ENCODE assay signal across 8 cellular contexts in genomic region chr12:6943719-6944380, GRCh38. TPM values are rescaled to one million over a fixed set of nuclear protein-coding genes. Genes with fewer than 3 reads are reported as not detected.
DNase-seq lines count a peak whose midpoint lies in the region; ATAC-seq and TF ChIP-seq lines count a peak whose summit lies in the region.

Gene C12orf57 (plus strand): TSS chr12:6944022. CDS start chr12:6944122, 100 bp downstream.
Gene RNU7-1 (plus strand): TSS chr12:6943816.

- peaks cover 9% of the 10 kb centered on the region; the same call in 1 of the 2 replicates for H3K36me3 ChIP-seq in iPS DF 6.9 (ENCODE audit: control insufficient read depth, insufficient read depth, low read length)

- H3K27me3 ChIP-seq in iPS DF 6.9 (ENCODE audit: control insufficient read depth, insufficient read depth, low read length) = no peaks in the 10 kb centered on the region

- DNase-seq in NCI-H2029 treated with DMSO at 0.1 percent for 48 hours (lab: John Stamatoyannopoulos, UW) (peak; percentile 98), T-helper 9 cell (peak; percentile 55), iPS DF 6.9 (ENCODE audit: low read depth, low spot score) (peak; percentile 78), skeletal muscle cell (ENCODE audit: low read depth) (peak; percentile 67)

- peak within 1 kb of the TSS; percentile 99 to 100 (median 99) for H3K27ac Mint-ChIP-seq in brain

- peak within 1 kb of the TSS; percentile 100 for H3K27ac ChIP-seq in 22Rv1
- H3K27ac ChIP-seq in iPS DF 6.9 (ENCODE audit: low read length) = peak within 1 kb of the TSS; percentile 1

- H3K4me3 Mint-ChIP-seq in brain = peak within 1 kb of the TSS; percentile 92 to 99 (median 97)

- peak; percentile 24 for ATAC-seq in HG03025 (IDR thresholded peaks at IDR 0.05; ENCODE audit: low FRiP score, unreplicated experiment)

- peaks cover 27% of the 10 kb centered on the region for H3K36me3 Mint-ChIP-seq in brain

- peaks cover 5% of the 10 kb centered on the region for H3K27me3 Mint-ChIP-seq in brain

- peak; percentile 100 for TF ChIP-seq POLR2A in GM18526 (IDR thresholded peaks at IDR 0.05; ENCODE audit: extremely low read depth, insufficient read length)

- H3K4me1 Mint-ChIP-seq in brain = peaks cover 73% of the 10 kb centered on the region

- H3K9me3 Mint-ChIP-seq in brain = peaks cover 0 to 4% (median 0%) of the 10 kb centered on the region in 5 experiments

- H3K4me3 ChIP-seq in iPS DF 6.9 (ENCODE audit: low read length) (peak within 1 kb of the TSS; percentile 78), skeletal muscle cell (ENCODE audit: low read depth, low read length) (peak within 1 kb of the TSS; percentile 72)

- WGBS in iPS DF 6.9 (ENCODE audit: insufficient coverage, insufficient read length) = no CpG with 5 or more reads among the region's 31 CpGs

- TF ChIP-seq CTCF in 22Rv1 (IDR thresholded peaks at IDR 0.05) (no peak), brain (conservative IDR thresholded peaks at IDR 0.05) (no peak)

- H3K4me1 ChIP-seq in iPS DF 6.9 (ENCODE audit: control insufficient read depth, insufficient read depth, low read length) = peaks cover 4% of the 10 kb centered on the region

- H3K9me3 ChIP-seq in iPS DF 6.9 (ENCODE audit: control insufficient read depth, insufficient read depth, low read length) = no peaks in the 10 kb centered on the region

RNA-seq across cellular contexts. Expression of gene C12orf57, which starts in this region (rescaled TPM):
- 619 TPM for polyA plus RNA-seq in brain (ENCODE audit: insufficient read depth, low read depth, low replicate concordance)

RNA-seq across cellular contexts. Expression of gene RNU7-1, which starts in this region (rescaled TPM):
- polyA plus RNA-seq in brain (ENCODE audit: insufficient read depth, low read depth, low replicate concordance) = not detected

Comparison
In these comparisons a context has a peak if more than half of its experiments do, and no peak if none do; other contexts are left out.
1. Peak in every context shown above with its lines: DNase-seq, ATAC-seq, H3K4me3 ChIP-seq and H3K27ac ChIP-seq.